In the genomic region with DNA sequence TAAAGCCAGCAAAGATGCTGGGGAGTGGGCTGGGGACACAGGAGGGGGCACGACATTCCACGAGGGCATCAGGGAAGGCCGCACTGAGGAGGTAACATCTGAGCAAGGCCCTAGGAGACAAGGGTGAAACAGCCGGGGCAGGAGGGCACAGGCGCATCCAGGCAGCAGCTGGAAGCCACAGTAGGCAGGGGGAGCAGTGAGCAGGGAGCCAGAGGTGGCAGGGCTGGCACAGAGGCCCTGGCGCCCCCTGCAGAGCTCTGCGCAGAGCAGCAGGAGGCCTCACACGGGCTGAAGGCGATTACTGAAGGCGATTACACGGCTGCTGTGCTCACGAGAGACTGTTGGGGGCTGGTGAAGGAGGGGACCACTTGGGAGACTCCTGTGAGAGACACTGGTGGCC, we compare ENCODE assay signal across 1 cellular context.
TF ChIP-seq lines count a peak whose summit lies in the region.

No MANE protein-coding gene starts in this region.

TF ChIP-seq in IMR-90, 13 proteins besides CTCF, POLR2A, EP300 and RAD21:
- TF ChIP-seq NFE2L2 (IDR thresholded peaks at IDR 0.05; ENCODE audit: low read depth, low read length) (no peak), SMC3 (IDR thresholded peaks at IDR 0.05; ENCODE audit: low read depth, low read length) (peak; percentile 37; the same call in 1 of the 2 replicates)
